Comparison of ENCODE assay signal across 18 cellular contexts in genomic region chr22:31143038-31143437, GRCh38. TPM values are rescaled to one million over a fixed set of nuclear protein-coding genes. Genes with fewer than 3 reads are reported as not detected.
A peak's percentile ranks its signal among the peaks of the same experiment; 100 is the strongest.
DNase-seq lines count a peak whose midpoint lies in the region; ATAC-seq, FAIRE-seq and TF ChIP-seq lines count a peak whose summit lies in the region.
"Had no signal": no experiment of that assay in that cellular context is flagged by ENCODE, and none has a peak within 500 bp of the region (broad histone marks: within the 10 kb centered on the region; RNA-seq: fewer than 3 reads in every experiment).

No MANE protein-coding gene starts in this region.

- in situ Hi-C loops in GM13976 (cut with MboI; ENCODE audit: low sequenced_read_pairs, unreplicated experiment) (no loop called here), HAP-1 (cut with MboI; ENCODE audit: low sequenced_read_pairs) (loop anchor here (10.0 kb wide), 1 partner anchor 388 kb away; no protein-coding TSS in a partner anchor)

- H2BK120ac ChIP-seq in H1 (replicated peaks; ENCODE audit: low read depth, low read length), result no peak overlapping the region

- H3K36me3 Mint-ChIP-seq in stimulated activated effector memory CD8-positive, alpha-beta T cell treated with anti-CD3 and anti-CD28 coated beads, Interleukin-12 subunit alpha, Interleukin-12 subunit beta, amount 100 ng/mL, for 72 hours, result no peaks in the 10 kb centered on the region
- H3K36me3 Mint-ChIP-seq: CD14-positive monocyte had no signal

- H2BK5ac ChIP-seq in H1 (ENCODE audit: low read depth, low read length), result no peak overlapping the region

- H2AFZ ChIP-seq in H1 (ENCODE audit: low read length), result no peak overlapping the region

- no peak for TF ChIP-seq EP300 in H1 (IDR thresholded peaks at IDR 0.05; ENCODE audit: borderline replicate concordance in 1 of 2, low read depth in 2 of 2, low read length in 2 of 2)

- CTCF ChIA-PET in H1 (lab: Charles Lee; ENCODE audit: partially characterized antibody), result interaction anchor here (0.7 to 11.9 kb wide), 9 partner anchors 8 to 200 kb away, joined by 3 to 124 read pairs (median 4); partner anchors contain the start of gene SELENOM

- H3K9me3 ChIP-seq in H1 (ENCODE audit: insufficient read depth in 2 of 2, low read depth in 1 of 2, low read length in 1 of 2), result peaks cover 0 to 5% of the 10 kb centered on the region in 2 experiments; a peak in 1 of 4 replicates
- no peaks in the 10 kb centered on the region; the same call in 1 of the 2 replicates for H3K9me3 ChIP-seq in HAP-1
- H3K9me3 ChIP-seq: Peyer's patch had no signal

- no peak overlapping the region for H3K27ac ChIP-seq in H1 (ENCODE audit: low read depth, low read length)
- H3K27ac ChIP-seq: Peyer's patch had no signal

- no peak overlapping the region for H3K9ac ChIP-seq in H1 (replicated peaks in 1 of 4; ENCODE audit: extremely low read depth in 1 of 4, low read depth in 3 of 4, low read length in 3 of 4)

- no peak overlapping the region for H3K14ac ChIP-seq in H1 (ENCODE audit: insufficient read length)

- peaks cover 12% of the 10 kb centered on the region for H3K23me2 ChIP-seq in H1 (ENCODE audit: low read depth, low read length)

- peak overlapping the region; percentile 50 for H3K27ac Mint-ChIP-seq in stimulated activated effector memory CD8-positive, alpha-beta T cell treated with anti-CD3 and anti-CD28 coated beads, Interleukin-12 subunit alpha, Interleukin-12 subunit beta, amount 100 ng/mL, for 72 hours
- H3K27ac Mint-ChIP-seq: CD14-positive monocyte had no signal

- H4K5ac ChIP-seq in H1 (ENCODE audit: insufficient read length, low read depth, low read length), result no peak overlapping the region

- POLR2A ChIA-PET in H1 (lab: Charles Lee; ENCODE audit: partially characterized antibody), result interaction anchor here (1.5 kb wide), 1 partner anchor 58 kb away, joined by 3 read pairs; no protein-coding TSS in a partner anchor

- no peak overlapping the region for H3K4ac ChIP-seq in H1 (replicated peaks; ENCODE audit: insufficient read length, low read depth, low read length)

- no peak overlapping the region for H4K91ac ChIP-seq in H1 (replicated peaks; ENCODE audit: insufficient read length, low read length)

- whole genome bisulfite sequencing in H1 (ENCODE audit: extremely low coverage in 1 of 2, insufficient coverage in 1 of 2, insufficient read length in 1 of 2, insufficient replicate concordance in 2 of 2, low coverage in 1 of 2, low lambda C conversion rate in 2 of 2, missing lambda C conversion rate in 1 of 2), 2 experiments, result 67% methylated on average over 3 of the region's 3 CpGs; no CpG with 5 or more reads in 1 of the 2 experiments

- H3K18ac ChIP-seq in H1 (ENCODE audit: extremely low read depth, low read length), result no peak overlapping the region

- H3K79me2 ChIP-seq in H1 (ENCODE audit: control insufficient read depth in 1 of 2, insufficient read depth in 2 of 2, low read length in 2 of 2), result peaks cover 0 to 19% of the 10 kb centered on the region in 2 experiments; a peak in 3 of 4 replicates

- H2BK12ac ChIP-seq in H1 (ENCODE audit: low read depth, low read length), result 0 out of 2 replicates have a peak overlapping the region, but pooled peaks have one; percentile 42

- H3K4me3 Mint-ChIP-seq in stimulated activated effector memory CD8-positive, alpha-beta T cell treated with anti-CD3 and anti-CD28 coated beads, Interleukin-12 subunit alpha, Interleukin-12 subunit beta, amount 100 ng/mL, for 72 hours, result no peak overlapping the region
- H3K4me3 Mint-ChIP-seq: CD14-positive monocyte had no signal

- FAIRE-seq in H1 (lab: Jason Lieb, UNC), result no peak

- H2AK5ac ChIP-seq in H1 (ENCODE audit: low read depth, low read length), result 0 out of 2 replicates have a peak overlapping the region, but pooled peaks have one; percentile 42

- no peak overlapping the region for H3K23ac ChIP-seq in H1 (ENCODE audit: insufficient read length)

- H3K56ac ChIP-seq in H1 (replicated peaks; ENCODE audit: insufficient read length, low read depth, low read length), result no peak overlapping the region

- no peak overlapping the region for H2BK20ac ChIP-seq in H1 (ENCODE audit: low read length)

- peaks cover 7 to 25% (median 17%) of the 10 kb centered on the region in 4 experiments for H3K4me1 ChIP-seq in H1 (replicated peaks in 1 of 4; ENCODE audit: control insufficient read depth in 3 of 4, insufficient read depth in 4 of 4, low read length in 3 of 4)
- no peaks in the 10 kb centered on the region for H3K4me1 ChIP-seq in HAP-1
- H3K4me1 ChIP-seq: Peyer's patch had no signal

- peak; percentile 17 for DNase-seq in GM13976 (ENCODE audit: low spot score)
- DNase-seq in H1 (ENCODE audit: low read depth in 1 of 2, low spot score in 2 of 2), result no peak
- DNase-seq in midbrain (lab: John Stamatoyannopoulos, UW), result peak; percentile 4
- no peak for DNase-seq in stimulated activated effector memory CD8-positive, alpha-beta T cell treated with anti-CD3 and anti-CD28 coated beads, Interleukin-12 subunit alpha, Interleukin-12 subunit beta, amount 100 ng/mL, for 72 hours (ENCODE audit: low spot score in 2 of 2)
- DNase-seq in GF-D8 (lab: John Stamatoyannopoulos, UW), result no peak
- no peak for DNase-seq in HAP-1 (ENCODE audit: low spot score in 2 of 2)
- DNase-seq: DMS 273 treated with DMSO at 0.1 percent for 48 hours, IMR-90, Karpas-422, MM.1S, NCI-H1092 treated with DMSO at 0.1 percent for 48 hours, NCI-H226, NCI-H524 treated with DMSO at 0.1 percent for 48 hours, SHP77 had no signal

- H4K8ac ChIP-seq in H1 (ENCODE audit: extremely low read depth, insufficient read depth, low read length), result no peak overlapping the region

- H3K9me3 Mint-ChIP-seq in stimulated activated effector memory CD8-positive, alpha-beta T cell treated with anti-CD3 and anti-CD28 coated beads, Interleukin-12 subunit alpha, Interleukin-12 subunit beta, amount 100 ng/mL, for 72 hours, result no peaks in the 10 kb centered on the region

- H3K36me3 ChIP-seq in H1 (ENCODE audit: control insufficient read depth in 2 of 4, insufficient read depth in 4 of 4, low read length in 3 of 4), result no peaks in the 10 kb centered on the region; a peak in 2 of 8 replicates
- no peaks in the 10 kb centered on the region for H3K36me3 ChIP-seq in HAP-1 (replicated peaks)
- H3K36me3 ChIP-seq: Peyer's patch had no signal

- TF ChIP-seq RAD21 in H1 (IDR thresholded peaks at IDR 0.05 in 1 of 2, conservative IDR thresholded peaks at IDR 0.05 in 1 of 2; ENCODE audit: low read depth in 2 of 2, low read length in 2 of 2), result no peak

- H4K20me1 ChIP-seq in H1 (replicated peaks in 1 of 2; ENCODE audit: control insufficient read depth in 1 of 2, insufficient read depth in 2 of 2, low read length in 2 of 2), result peaks cover 4 to 8% of the 10 kb centered on the region in 2 experiments

- H3K27me3 ChIP-seq in H1 (replicated peaks in 1 of 4; ENCODE audit: control insufficient read depth in 3 of 4, extremely low read depth in 1 of 4, insufficient read depth in 3 of 4, low read length in 3 of 4) (0 out of 7 replicates have a peak, but pooled peaks cover 0 to 3% (median 0%) of the 10 kb centered on the region in 4 experiments), HAP-1 (ENCODE audit: low read depth) (peaks cover 11% of the 10 kb centered on the region; the same call in 1 of the 2 replicates)
- H3K27me3 ChIP-seq: Peyer's patch had no signal

- H3K4me1 Mint-ChIP-seq in stimulated activated effector memory CD8-positive, alpha-beta T cell treated with anti-CD3 and anti-CD28 coated beads, Interleukin-12 subunit alpha, Interleukin-12 subunit beta, amount 100 ng/mL, for 72 hours, result no peaks in the 10 kb centered on the region
- H3K4me1 Mint-ChIP-seq: CD14-positive monocyte had no signal

- no peak for ATAC-seq in stimulated activated effector memory CD8-positive, alpha-beta T cell treated with anti-CD3 and anti-CD28 coated beads, Interleukin-12 subunit alpha, Interleukin-12 subunit beta, amount 100 ng/mL, for 72 hours
- ATAC-seq in HG03135 (IDR thresholded peaks at IDR 0.05; ENCODE audit: unreplicated experiment), result no peak

- peaks cover 14% of the 10 kb centered on the region; the same call in 1 of the 2 replicates for H3K79me1 ChIP-seq in H1 (ENCODE audit: low read depth, low read length)

- no peak overlapping the region for H3K4me2 ChIP-seq in H1 (ENCODE audit: insufficient read depth in 1 of 2, low read depth in 2 of 2, low read length in 2 of 2)

- no peak for TF ChIP-seq POLR2A in H1 (IDR thresholded peaks at IDR 0.05; ENCODE audit: control extremely low read depth in 1 of 2, low read depth in 2 of 2, low read length in 2 of 2)

- no peak overlapping the region for H2BK15ac ChIP-seq in H1 (ENCODE audit: low read length)

- TF ChIP-seq CTCF in GM13976 (IDR thresholded peaks at IDR 0.05; ENCODE audit: borderline replicate concordance, control extremely low read depth, extremely low read depth, insufficient read depth, missing control alignments), result no peak
- TF ChIP-seq CTCF in H1 (IDR thresholded peaks at IDR 0.05; ENCODE audit: control extremely low read depth in 1 of 3, insufficient read depth in 1 of 3, low read depth in 1 of 3, low read length in 3 of 3), result no peak

- H3K4me3 ChIP-seq in H1 (ENCODE audit: extremely low read depth in 1 of 4, insufficient read depth in 2 of 4, low read depth in 3 of 4, low read length in 4 of 4) (no peak overlapping the region), HAP-1 (no peak overlapping the region)
- H3K4me3 ChIP-seq: Peyer's patch had no signal

RNA-seq across cellular contexts. Expression of gene PLA2G3, which starts 2.7 kb away (rescaled TPM):
- 25.9 and 26.8 TPM in 2 replicates for total RNA-seq in H1 (2021; fragmentation: NEBNext Ultra II Directional; extraction: Animal tissue kit (Norgen Biotek cat#: 25700))
- 18.1 and 19.3 TPM in 2 replicates for polyA plus RNA-seq in H1 (2011; rRNA removed)
- polyA plus RNA-seq in H1 (2011; cell fraction: cytosol; rRNA removed), result 19.3 TPM
- polyA plus RNA-seq in H1 (2011; cell fraction: nucleus; rRNA removed), result 42.9 TPM
- polyA plus RNA-seq in H1 (2012, experiment 1 of 2), result 18.5 to 22.5 TPM (median 22.0 TPM) in 4 replicates
- polyA plus RNA-seq in H1 (2012, experiment 2 of 2), result 20.1 TPM
- 40.7 TPM for polyA plus RNA-seq in H1 (2013, experiment 1 of 2)
- 41.4 TPM for polyA plus RNA-seq in H1 (2013, experiment 2 of 2)
- polyA minus RNA-seq in H1 (2011; rRNA and poly(A)+ RNA removed), result 10.6 and 14.8 TPM in 2 replicates
- 9.8 TPM for polyA minus RNA-seq in H1 (2011; cell fraction: cytosol; rRNA and poly(A)+ RNA removed)
- 12.2 TPM for polyA minus RNA-seq in H1 (2011; cell fraction: nucleus; rRNA and poly(A)+ RNA removed)
- total RNA-seq: H4, Peyer's patch had no signal
- polyA plus RNA-seq: CD14-positive monocyte had no signal

RNA-seq across cellular contexts. Expression of gene RNF185, which starts 16.9 kb away (rescaled TPM):
- 18.0 and 18.4 TPM in 2 replicates for total RNA-seq in H1 (2021; fragmentation: NEBNext Ultra II Directional; extraction: Animal tissue kit (Norgen Biotek cat#: 25700))
- polyA plus RNA-seq in H1 (2011; rRNA removed), result 19.4 and 19.9 TPM in 2 replicates
- polyA plus RNA-seq in H1 (2011; cell fraction: cytosol; rRNA removed), result 20.5 TPM
- polyA plus RNA-seq in H1 (2011; cell fraction: nucleus; rRNA removed), result 15.8 TPM
- 18.2 to 19.9 TPM (median 18.8 TPM) in 4 replicates for polyA plus RNA-seq in H1 (2012, experiment 1 of 2)
- 20.9 TPM for polyA plus RNA-seq in H1 (2012, experiment 2 of 2)
- polyA plus RNA-seq in H1 (2013, experiment 1 of 2), result 13.1 TPM
- 12.9 TPM for polyA plus RNA-seq in H1 (2013, experiment 2 of 2)
- polyA minus RNA-seq in H1 (2011; rRNA and poly(A)+ RNA removed), result 21.1 and 25.8 TPM in 2 replicates
- polyA minus RNA-seq in H1 (2011; cell fraction: cytosol; rRNA and poly(A)+ RNA removed), result 10.2 TPM
- polyA minus RNA-seq in H1 (2011; cell fraction: nucleus; rRNA and poly(A)+ RNA removed), result 6.7 TPM

RNA-seq across cellular contexts. Expression of gene INPP5J, which starts 20.3 kb away (rescaled TPM):
- 6.0 and 6.4 TPM in 2 replicates for total RNA-seq in H1 (2021; fragmentation: NEBNext Ultra II Directional; extraction: Animal tissue kit (Norgen Biotek cat#: 25700))
- 5.4 and 9.1 TPM in 2 replicates for polyA plus RNA-seq in H1 (2011; rRNA removed)
- polyA plus RNA-seq in H1 (2011; cell fraction: cytosol; rRNA removed), result 5.6 TPM
- 14.0 TPM for polyA plus RNA-seq in H1 (2011; cell fraction: nucleus; rRNA removed)
- 3.6 to 6.3 TPM (median 5.3 TPM) in 4 replicates for polyA plus RNA-seq in H1 (2012, experiment 1 of 2)
- 5.1 TPM for polyA plus RNA-seq in H1 (2012, experiment 2 of 2)
- 3.9 TPM for polyA plus RNA-seq in H1 (2013, experiment 1 of 2)
- 4.0 TPM for polyA plus RNA-seq in H1 (2013, experiment 2 of 2)
- 2.5 and 2.9 TPM in 2 replicates for polyA minus RNA-seq in H1 (2011; rRNA and poly(A)+ RNA removed)
- 3.7 TPM for polyA minus RNA-seq in H1 (2011; cell fraction: cytosol; rRNA and poly(A)+ RNA removed)
- 6.2 TPM for polyA minus RNA-seq in H1 (2011; cell fraction: nucleus; rRNA and poly(A)+ RNA removed)
- polyA plus RNA-seq: CD14-positive monocyte had no signal

RNA-seq across cellular contexts. Expression of gene SELENOM, which starts 35.7 kb away (rescaled TPM):
- 21.8 and 22.7 TPM in 2 replicates for total RNA-seq in H1 (2021; fragmentation: NEBNext Ultra II Directional; extraction: Animal tissue kit (Norgen Biotek cat#: 25700))
- polyA plus RNA-seq in H1 (2011; rRNA removed), result 40.0 and 57.2 TPM in 2 replicates
- polyA plus RNA-seq in H1 (2011; cell fraction: cytosol; rRNA removed), result 33.4 TPM
- polyA plus RNA-seq in H1 (2011; cell fraction: nucleus; rRNA removed), result 32.8 TPM
- polyA plus RNA-seq in H1 (2012, experiment 1 of 2), result 9.6 to 22.1 TPM (median 16.4 TPM) in 4 replicates
- 28.2 TPM for polyA plus RNA-seq in H1 (2012, experiment 2 of 2)
- polyA plus RNA-seq in H1 (2013, experiment 1 of 2), result 50.7 TPM
- 50.7 TPM for polyA plus RNA-seq in H1 (2013, experiment 2 of 2)
- polyA minus RNA-seq in H1 (2011; rRNA and poly(A)+ RNA removed), result 5.5 and 5.7 TPM in 2 replicates
- 10.1 TPM for polyA minus RNA-seq in H1 (2011; cell fraction: cytosol; rRNA and poly(A)+ RNA removed)
- 13.7 TPM for polyA minus RNA-seq in H1 (2011; cell fraction: nucleus; rRNA and poly(A)+ RNA removed)

Comparison
In these comparisons a context has a peak if more than half of its experiments do, and no peak if none do; other contexts are left out.
1. DNase-seq: peak in GM13976 (single experiment) and midbrain (single experiment); none in H1 (0 of 2), stimulated activated effector memory CD8-positive, alpha-beta T cell treated with anti-CD3 and anti-CD28 coated beads, Interleukin-12 subunit alpha, Interleukin-12 subunit beta, amount 100 ng/mL, for 72 hours (0 of 2), GF-D8 (single experiment) and HAP-1 (0 of 2).